ENCODE assay signal across 8 cellular contexts in genomic region chr4:78517050-78517652, GRCh38. TPM values are rescaled to one million over a fixed set of nuclear protein-coding genes. Genes with fewer than 3 reads are reported as not detected.
DNase-seq lines count a peak whose midpoint lies in the region; ATAC-seq, FAIRE-seq and TF ChIP-seq lines count a peak whose summit lies in the region.

No MANE protein-coding gene starts in this region.

- in situ Hi-C loops in GM13977 (cut with MboI; ENCODE audit: low pct_unique_long_range_greater_than_20kb, low sequenced_read_pairs, unreplicated experiment) = no loop called here

- H3K9ac ChIP-seq in fibroblast of lung (ENCODE audit: insufficient read depth, low read length) = no peak overlapping the region

- no peaks in the 10 kb centered on the region for H3K27me3 ChIP-seq in A673 (replicated peaks; ENCODE audit: insufficient read depth, low read depth, low read length, poor library complexity)
- no peaks in the 10 kb centered on the region for H3K27me3 ChIP-seq in fibroblast of lung (ENCODE audit: control insufficient read depth, insufficient read depth, low read length)
- no peaks in the 10 kb centered on the region for H3K27me3 ChIP-seq in sigmoid colon

- DNase-seq in A673 (ENCODE audit: low spot score) (peak; percentile 15), GM13977 (ENCODE audit: low spot score) (no peak), RCC 7860 (ENCODE audit: low spot score) (peak; percentile 20), fibroblast of lung (ENCODE audit: low read depth in 2 of 2) (peak; percentile 24 to 62), sigmoid colon (no peak), left colon (no peak)

- 9 to 30% methylated on average over 3 of the region's 3 CpGs for WGBS in sigmoid colon, 2 donors

- peak; percentile 55 for TF ChIP-seq CTCF in A673 (conservative IDR thresholded peaks at IDR 0.05; ENCODE audit: low read depth, low read length)
- TF ChIP-seq CTCF in GM13977 (IDR thresholded peaks at IDR 0.05; ENCODE audit: extremely low read depth, insufficient read depth, missing control alignments) = peak; percentile 21
- peak; percentile 61 to 65 for TF ChIP-seq CTCF in fibroblast of lung (conservative IDR thresholded peaks at IDR 0.05 in 1 of 2, IDR thresholded peaks at IDR 0.05 in 1 of 2; ENCODE audit: low read depth in 1 of 2, low read length in 2 of 2)
- peak in 3 of 4 experiments; percentile 28 to 50 (median 44) for TF ChIP-seq CTCF in sigmoid colon (IDR thresholded peaks at IDR 0.05)

- CTCF ChIA-PET in A673 (lab: Charles Lee) = no interaction called here

- intact Hi-C loops in A673 (cut with micrococcal nuclease; ENCODE audit: unreplicated experiment) (loop anchor here (2.0 to 10.0 kb wide), 3 partner anchors 456 to 560 kb away; no protein-coding TSS in a partner anchor), sigmoid colon (cut with DNase I) (loop anchor here (2.0 to 10.0 kb wide), 2 partner anchors 462 to 556 kb away; partner anchors contain the start of gene FRAS1), left colon (cut with DNase I, micrococcal nuclease) (loop anchor here in 1 of 2 donors (10.0 kb wide), 2 partner anchors 462 to 562 kb away; partner anchors contain the start of gene FRAS1)

- H2AFZ ChIP-seq in fibroblast of lung (ENCODE audit: low read length) = no peak overlapping the region

- TF ChIP-seq EP300 in sigmoid colon (IDR thresholded peaks at IDR 0.05) = no peak

- H3K4me2 ChIP-seq in fibroblast of lung (ENCODE audit: extremely low read depth, insufficient read depth, low read length) = no peak overlapping the region

- FAIRE-seq in RCC 7860 (lab: Jason Lieb, UNC) = peak; percentile 62

- TF ChIP-seq POLR2A in sigmoid colon (IDR thresholded peaks at IDR 0.05) = no peak

- no peak overlapping the region for H3K27ac ChIP-seq in A673 (ENCODE audit: low read depth, low read length, poor library complexity, severe bottlenecking)
- H3K27ac ChIP-seq in fibroblast of lung (ENCODE audit: insufficient read depth, low read length) = no peak overlapping the region
- H3K27ac ChIP-seq in sigmoid colon = no peak overlapping the region

- no peaks in the 10 kb centered on the region for H3K79me2 ChIP-seq in fibroblast of lung (ENCODE audit: control insufficient read depth, insufficient read depth, low read length)

- no TSS peak for BruUV-seq in A673 (replicated peaks; lab: Mats Ljungman, UMichigan)

- H3K4me3 ChIP-seq in A673 (ENCODE audit: low read depth, low read length, poor library complexity, severe bottlenecking) (no peak overlapping the region), fibroblast of lung (replicated peaks in 1 of 4; ENCODE audit: control extremely low read depth in 1 of 4, insufficient read depth in 1 of 4, low read depth in 3 of 4, low read length in 4 of 4) (no peak overlapping the region), sigmoid colon (no peak overlapping the region)

- POLR2A ChIA-PET in A673 (lab: Charles Lee; ENCODE audit: low non-redundant PET) = no interaction called here

- H3K4me1 ChIP-seq in A673 (ENCODE audit: insufficient read depth, low read length, poor library complexity, severe bottlenecking) = no peaks in the 10 kb centered on the region
- no peaks in the 10 kb centered on the region for H3K4me1 ChIP-seq in fibroblast of lung (ENCODE audit: control insufficient read depth, extremely low read depth, insufficient read depth, low read length)
- peaks cover 0 to 13% (median 2%) of the 10 kb centered on the region in 4 donors for H3K4me1 ChIP-seq in sigmoid colon

- no peaks in the 10 kb centered on the region for H4K20me1 ChIP-seq in fibroblast of lung (ENCODE audit: control insufficient read depth, extremely low read depth, insufficient read depth, low read length)

- ATAC-seq in GM18502 (IDR thresholded peaks at IDR 0.05; ENCODE audit: poor library complexity, unreplicated experiment) = no peak
- ATAC-seq in GM18868 (IDR thresholded peaks at IDR 0.05; ENCODE audit: unreplicated experiment) = no peak
- no peak for ATAC-seq in left colon

- H3K9me3 ChIP-seq in A673 (ENCODE audit: low read depth, low read length, poor library complexity, severe bottlenecking) = no peaks in the 10 kb centered on the region
- no peaks in the 10 kb centered on the region for H3K9me3 ChIP-seq in fibroblast of lung (ENCODE audit: control insufficient read depth, insufficient read depth, low read depth, low read length)
- no peaks in the 10 kb centered on the region for H3K9me3 ChIP-seq in sigmoid colon

- H3K36me3 ChIP-seq in A673 (ENCODE audit: insufficient read depth, low read length, poor library complexity, severe bottlenecking) = no peaks in the 10 kb centered on the region
- H3K36me3 ChIP-seq in fibroblast of lung (ENCODE audit: control insufficient read depth, insufficient read depth, low read length) = no peaks in the 10 kb centered on the region
- H3K36me3 ChIP-seq in sigmoid colon = no peaks in the 10 kb centered on the region

RNA-seq across cellular contexts. Expression of gene ANXA3, which starts 34.4 kb away (rescaled TPM):
- 0.86 TPM in 1 of 2 replicates, not detected in the other for total RNA-seq in A673 (2021)
- 7.2 and 9.7 TPM in 2 replicates for total RNA-seq in fibroblast of lung
- 9.8 and 9.9 TPM in 2 replicates for polyA plus RNA-seq in fibroblast of lung
- polyA plus RNA-seq in fibroblast of lung (2012) = 7.3 and 8.7 TPM in 2 replicates
- 7.5 and 9.6 TPM in 2 replicates for polyA minus RNA-seq in fibroblast of lung (ENCODE audit: low replicate concordance)
- 10 to 100 TPM; 17.8 to 62.9 (median 34.3) TPM for total RNA-seq in sigmoid colon
- polyA plus RNA-seq in sigmoid colon = 100 to 1,000 TPM in 1 of 3 donors, 10 to 100 TPM in 2; 46.4 to 109 (median 48.0) TPM
- 10 to 100 TPM; 44.8 to 51.9 TPM for total RNA-seq in left colon

Comparison
In these comparisons a context has a peak if more than half of its experiments do, and no peak if none do; other contexts are left out.
1. DNase-seq: peak in A673 (single experiment), RCC 7860 (single experiment) and fibroblast of lung (2 of 2); none in GM13977 (single experiment), sigmoid colon (single experiment) and left colon (0 of 2).
2. Peak in every context shown above with its lines, with median percentiles within 50 percentile points of each other: CTCF ChIP-seq.